In the genomic region with DNA sequence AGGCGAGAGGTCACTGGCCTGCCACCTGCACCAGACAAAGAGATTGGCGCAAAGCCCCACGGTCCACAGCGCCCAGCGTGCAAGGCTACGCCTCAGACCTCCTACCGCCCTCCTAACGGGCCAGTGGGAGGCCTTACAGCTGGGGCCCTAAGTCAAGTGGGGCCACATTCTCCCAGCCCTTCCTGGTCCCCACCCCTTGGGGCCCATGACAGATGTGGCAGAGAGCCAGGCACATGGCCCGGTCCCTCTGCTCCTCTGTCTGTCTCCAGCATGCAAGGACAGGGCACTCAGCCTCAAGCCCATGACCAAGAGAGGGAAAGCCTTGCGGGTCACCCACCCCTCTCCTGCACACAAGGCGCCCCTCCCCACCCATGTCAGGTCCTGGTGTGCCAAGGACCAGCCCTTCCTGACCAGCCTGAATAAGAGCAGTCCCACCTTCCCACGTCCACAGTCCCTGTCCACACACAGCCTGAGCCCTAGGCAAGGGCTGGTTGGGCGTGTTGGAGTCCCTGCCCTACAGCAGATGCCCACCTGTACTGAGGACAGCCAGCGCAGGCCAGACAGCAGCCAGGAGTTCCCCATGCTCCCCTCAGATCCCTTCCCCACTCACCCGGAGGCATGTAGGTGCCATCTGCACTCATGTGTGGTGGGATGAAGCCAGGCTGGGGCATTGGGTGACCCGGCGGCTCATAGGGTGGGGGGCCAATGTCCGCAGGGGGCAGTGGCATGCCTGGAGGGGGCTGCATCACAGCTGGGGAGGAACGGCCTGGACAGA, we compare ENCODE assay signal across 16 cellular contexts. TPM values are rescaled to one million over a fixed set of nuclear protein-coding genes. Genes with fewer than 3 reads are reported as not detected.
DNase-seq lines count a peak whose midpoint lies in the region; ATAC-seq lines count a peak whose summit lies in the region.
"Had no signal": no experiment of that assay in that cellular context is flagged by ENCODE, and none has a peak within 500 bp of the region (broad histone marks: within the 10 kb centered on the region; RNA-seq: fewer than 3 reads in every experiment).

No MANE protein-coding gene starts in this region.

- no peak for DNase-seq in CD4-positive, CD25-positive, alpha-beta regulatory T cell
- DNase-seq in HUDEP-2 (lab: John Stamatoyannopoulos, UW; ENCODE audit: unreplicated experiment in 76 of 76): peak in 63 of 76 experiments; percentile 12 to 95 (median 57)
- no peak for DNase-seq in effector memory CD8-positive, alpha-beta T cell
- DNase-seq in natural killer cell treated with Interleukin-12 subunit alpha and Interleukin-12 subunit beta and Interleukin-15 and Interleukin-18, amount 100 ng/mL, for 72 hours (ENCODE audit: low spot score): no peak
- no peak for DNase-seq in DMS153 treated with DMSO at 0.1 percent for 48 hours (lab: John Stamatoyannopoulos, UW; ENCODE audit: unreplicated experiment)
- DNase-seq: activated T-cell treated with anti-CD3 and anti-CD28 coated beads, Interleukin-2, amount 50 U/mL, for 1 hour; GOT3; islet precursor cell; NCI-H226 had no signal

- H3K4me3 ChIP-seq in CD4-positive, CD25-positive, alpha-beta regulatory T cell (ENCODE audit: low read depth, low read length): no peak overlapping the region
- H3K4me3 ChIP-seq: vagina had no signal

- no peaks in the 10 kb centered on the region for H3K9me3 ChIP-seq in CD4-positive, CD25-positive, alpha-beta regulatory T cell (ENCODE audit: control insufficient read depth in 2 of 2, low read length in 2 of 2)
- H3K9me3 ChIP-seq: vagina had no signal

- no peaks in the 10 kb centered on the region for H3K27me3 ChIP-seq in CD4-positive, CD25-positive, alpha-beta regulatory T cell (ENCODE audit: control insufficient read depth, insufficient read depth, low read length)
- H3K27me3 ChIP-seq: vagina had no signal

- H3K9me3 Mint-ChIP-seq in CD4-positive, CD25-positive, alpha-beta regulatory T cell: peaks cover 0 to 1% (median 0%) of the 10 kb centered on the region in 7 donors
- H3K9me3 Mint-ChIP-seq in effector memory CD8-positive, alpha-beta T cell: no peaks in the 10 kb centered on the region
- no peaks in the 10 kb centered on the region for H3K9me3 Mint-ChIP-seq in natural killer cell treated with Interleukin-12 subunit alpha and Interleukin-12 subunit beta and Interleukin-15 and Interleukin-18, amount 100 ng/mL, for 72 hours

- H3K27ac Mint-ChIP-seq in CD4-positive, CD25-positive, alpha-beta regulatory T cell: peak overlapping the region in 2 of 3 donors; percentile 80
- peak overlapping the region; percentile 97 for H3K27ac Mint-ChIP-seq in effector memory CD8-positive, alpha-beta T cell
- peak overlapping the region; percentile 89 to 96 for H3K27ac Mint-ChIP-seq in natural killer cell treated with Interleukin-12 subunit alpha and Interleukin-12 subunit beta and Interleukin-15 and Interleukin-18, amount 100 ng/mL, for 72 hours
- H3K27ac Mint-ChIP-seq: progenitor cell of endocrine pancreas had no signal

- peak overlapping the region; percentile 70 for H3K27ac ChIP-seq in CD4-positive, CD25-positive, alpha-beta regulatory T cell (ENCODE audit: insufficient read depth, low read length, poor library complexity, severe bottlenecking)
- H3K27ac ChIP-seq: C4-2B, VCaP had no signal

- peaks cover 35% of the 10 kb centered on the region for H3K4me1 ChIP-seq in CD4-positive, CD25-positive, alpha-beta regulatory T cell (ENCODE audit: control insufficient read depth, insufficient read depth, low read length, poor library complexity, severe bottlenecking)

- H3K27me3 Mint-ChIP-seq in CD4-positive, CD25-positive, alpha-beta regulatory T cell: no peaks in the 10 kb centered on the region
- no peaks in the 10 kb centered on the region for H3K27me3 Mint-ChIP-seq in effector memory CD8-positive, alpha-beta T cell
- no peaks in the 10 kb centered on the region for H3K27me3 Mint-ChIP-seq in natural killer cell treated with Interleukin-12 subunit alpha and Interleukin-12 subunit beta and Interleukin-15 and Interleukin-18, amount 100 ng/mL, for 72 hours
- H3K27me3 Mint-ChIP-seq: progenitor cell of endocrine pancreas had no signal

- peak overlapping the region in 2 of 4 donors; percentile 41 to 59 for H3K4me3 Mint-ChIP-seq in CD4-positive, CD25-positive, alpha-beta regulatory T cell
- H3K4me3 Mint-ChIP-seq in effector memory CD8-positive, alpha-beta T cell: peak overlapping the region; percentile 27 to 70
- H3K4me3 Mint-ChIP-seq in natural killer cell treated with Interleukin-12 subunit alpha and Interleukin-12 subunit beta and Interleukin-15 and Interleukin-18, amount 100 ng/mL, for 72 hours: no peak overlapping the region

- H3K4me1 Mint-ChIP-seq in CD4-positive, CD25-positive, alpha-beta regulatory T cell: peaks cover 20 to 59% (median 31%) of the 10 kb centered on the region in 4 donors
- H3K4me1 Mint-ChIP-seq in effector memory CD8-positive, alpha-beta T cell (ENCODE audit: low read depth in 2 of 2): peaks cover 40 to 47% of the 10 kb centered on the region in 2 donors
- H3K4me1 Mint-ChIP-seq in natural killer cell treated with Interleukin-12 subunit alpha and Interleukin-12 subunit beta and Interleukin-15 and Interleukin-18, amount 100 ng/mL, for 72 hours (ENCODE audit: low read depth in 2 of 2): peaks cover 42 to 46% of the 10 kb centered on the region in 2 donors

- ATAC-seq in CD4-positive, CD25-positive, alpha-beta regulatory T cell (ENCODE audit: low read depth in 2 of 2): no peak
- ATAC-seq in effector memory CD8-positive, alpha-beta T cell (replicated peaks): no peak
- peak in 1 of 2 donors; percentile 12 for ATAC-seq in natural killer cell treated with Interleukin-12 subunit alpha and Interleukin-12 subunit beta and Interleukin-15 and Interleukin-18, amount 100 ng/mL, for 72 hours
- ATAC-seq in HG03520 (IDR thresholded peaks at IDR 0.05; ENCODE audit: unreplicated experiment): no peak
- ATAC-seq in HG03432 (IDR thresholded peaks at IDR 0.05; ENCODE audit: unreplicated experiment): no peak
- ATAC-seq in HG03045 (IDR thresholded peaks at IDR 0.05; ENCODE audit: unreplicated experiment): no peak

- H3K36me3 Mint-ChIP-seq in CD4-positive, CD25-positive, alpha-beta regulatory T cell: peaks cover 25% of the 10 kb centered on the region
- peaks cover 49% of the 10 kb centered on the region for H3K36me3 Mint-ChIP-seq in effector memory CD8-positive, alpha-beta T cell (ENCODE audit: insufficient read depth)
- H3K36me3 Mint-ChIP-seq in natural killer cell treated with Interleukin-12 subunit alpha and Interleukin-12 subunit beta and Interleukin-15 and Interleukin-18, amount 100 ng/mL, for 72 hours: peaks cover 5% of the 10 kb centered on the region

- peaks cover 42% of the 10 kb centered on the region for H3K36me3 ChIP-seq in CD4-positive, CD25-positive, alpha-beta regulatory T cell (ENCODE audit: control insufficient read depth, insufficient read depth, low read length)

RNA-seq across cellular contexts. Expression of a gene that starts 25.3 kb away (rescaled TPM):
- 29.8 TPM for total RNA-seq in CD4-positive, CD25-positive, alpha-beta regulatory T cell
- 10 to 100 TPM; 16.4 to 29.6 (median 20.8) TPM for polyA plus RNA-seq in CD4-positive, CD25-positive, alpha-beta regulatory T cell
- 10 to 100 TPM; 24.5 to 28.2 TPM for total RNA-seq in natural killer cell treated with Interleukin-12 subunit alpha and Interleukin-12 subunit beta and Interleukin-15 and Interleukin-18, amount 100 ng/mL, for 72 hours

RNA-seq across cellular contexts. Expression of a gene that starts 37.1 kb away (rescaled TPM):
- total RNA-seq in CD4-positive, CD25-positive, alpha-beta regulatory T cell: 41.2 TPM
- 100 to 1,000 TPM; 104 to 145 (median 126) TPM for polyA plus RNA-seq in CD4-positive, CD25-positive, alpha-beta regulatory T cell
- total RNA-seq in natural killer cell treated with Interleukin-12 subunit alpha and Interleukin-12 subunit beta and Interleukin-15 and Interleukin-18, amount 100 ng/mL, for 72 hours: 100 to 1,000 TPM in 1 of 2 donors, 10 to 100 TPM in 1; 99.5 to 102 TPM

RNA-seq across cellular contexts. Expression of a gene that starts 38.8 kb away (rescaled TPM):
- 40.7 TPM for total RNA-seq in CD4-positive, CD25-positive, alpha-beta regulatory T cell
- polyA plus RNA-seq in CD4-positive, CD25-positive, alpha-beta regulatory T cell: 10 to 100 TPM; 45.6 to 61.7 (median 51.6) TPM
- total RNA-seq in natural killer cell treated with Interleukin-12 subunit alpha and Interleukin-12 subunit beta and Interleukin-15 and Interleukin-18, amount 100 ng/mL, for 72 hours: 10 to 100 TPM; 40.7 to 80.9 TPM

RNA-seq across cellular contexts. Expression of a gene that starts 42.9 kb away (rescaled TPM):
- 0.17 TPM for total RNA-seq in CD4-positive, CD25-positive, alpha-beta regulatory T cell
- polyA plus RNA-seq in CD4-positive, CD25-positive, alpha-beta regulatory T cell: not detected
- total RNA-seq in natural killer cell treated with Interleukin-12 subunit alpha and Interleukin-12 subunit beta and Interleukin-15 and Interleukin-18, amount 100 ng/mL, for 72 hours: not detected
- total RNA-seq: vagina had no signal

Comparison
In these comparisons a context has a peak if more than half of its experiments do, and no peak if none do; other contexts are left out.
1. DNase-seq: peak in HUDEP-2 (63 of 76); none in CD4-positive, CD25-positive, alpha-beta regulatory T cell (0 of 3), effector memory CD8-positive, alpha-beta T cell (0 of 3), natural killer cell treated with Interleukin-12 subunit alpha and Interleukin-12 subunit beta and Interleukin-15 and Interleukin-18, amount 100 ng/mL, for 72 hours (single experiment) and DMS153 treated with DMSO at 0.1 percent for 48 hours (single experiment).
2. Peak in every context shown above with its lines, with median percentiles within 50 percentile points of each other: H3K27ac Mint-ChIP-seq.